Comparison of ENCODE assay signal across 9 cellular contexts in genomic region chr20:22453244-22454080, GRCh38.
A peak's percentile ranks its signal among the peaks of the same experiment; 100 is the strongest.
DNase-seq lines count a peak whose midpoint lies in the region; ATAC-seq and TF ChIP-seq lines count a peak whose summit lies in the region.
"Had no signal": no experiment of that assay in that cellular context is flagged by ENCODE, and none has a peak within 500 bp of the region (broad histone marks: within the 10 kb centered on the region; RNA-seq: fewer than 3 reads in every experiment).

No MANE protein-coding gene starts in this region.

- H3K4me3 ChIP-seq in Panc1 (ENCODE audit: low read depth in 2 of 2, low read length in 2 of 2) (no peak overlapping the region), fibroblast of villous mesenchyme (ENCODE audit: low read depth, low read length) (no peak overlapping the region), thoracic aorta (no peak overlapping the region)
- H3K4me3 ChIP-seq: BLaER1 treated with 17β-estradiol and CSF1 and Interleukin-3, amounts not matched to agents 10 nM and 100 nM had no signal

- ATAC-seq in Panc1: no peak
- ATAC-seq in thoracic aorta (ENCODE audit: insufficient number of reproducible peaks, low FRiP score, low read depth): no peak
- no peak for ATAC-seq in stimulated activated naive CD8-positive, alpha-beta T cell treated with anti-CD3 and anti-CD28 coated beads, Interleukin-15, Interleukin-2, amounts not matched to agents 100 U/mL and 50 U/mL, for 24 hours

- POLR2A ChIA-PET in Panc1 (lab: Charles Lee): no interaction called here

- TF ChIP-seq CTCF in Panc1 (IDR thresholded peaks at IDR 0.05) (peak; percentile 88), fibroblast of villous mesenchyme (IDR thresholded peaks at IDR 0.05; ENCODE audit: insufficient read depth, low read depth, low read length) (peak; percentile 69), thoracic aorta (IDR thresholded peaks at IDR 0.05) (peak; percentile 43)

- no peak overlapping the region for H3K27ac ChIP-seq in Panc1 (ENCODE audit: low read length)
- no peak overlapping the region for H3K27ac ChIP-seq in thoracic aorta
- H3K27ac ChIP-seq: BLaER1 treated with 17β-estradiol and CSF1 and Interleukin-3, amounts not matched to agents 10 nM and 100 nM had no signal

- in situ Hi-C loops in Panc1 (cut with HindIII; ENCODE audit: low pct_unique_long_range_greater_than_20kb, low sequenced_read_pairs): no loop called here

- DNase-seq in NCI-H82 (lab: John Stamatoyannopoulos, UW) (peak; percentile 56), NCI-H82 treated with DMSO at 0.1 percent for 48 hours (lab: John Stamatoyannopoulos, UW; ENCODE audit: unreplicated experiment) (no peak), Panc1 (ENCODE audit: low read depth, low spot score) (no peak), fibroblast of villous mesenchyme (ENCODE audit: low read depth) (peak; percentile 21), thoracic aorta (ENCODE audit: low spot score) (no peak), foreskin melanocyte (no peak), cerebellum (ENCODE audit: low spot score) (no peak)
- DNase-seq in stimulated activated naive CD8-positive, alpha-beta T cell treated with anti-CD3 and anti-CD28 coated beads, Interleukin-15, Interleukin-2, amounts not matched to agents 100 U/mL and 50 U/mL, for 24 hours: no peak

- H3K27me3 ChIP-seq in Panc1 (ENCODE audit: control insufficient read depth, insufficient read depth, low read length) (no peaks in the 10 kb centered on the region), thoracic aorta (replicated peaks; ENCODE audit: insufficient read depth) (no peaks in the 10 kb centered on the region)
- H3K27me3 ChIP-seq: BLaER1 treated with 17β-estradiol and CSF1 and Interleukin-3, amounts not matched to agents 10 nM and 100 nM had no signal

- H3K36me3 ChIP-seq in Panc1 (ENCODE audit: control insufficient read depth, insufficient read depth, low read length) (no peaks in the 10 kb centered on the region), thoracic aorta (no peaks in the 10 kb centered on the region)
- H3K36me3 ChIP-seq: BLaER1 treated with 17β-estradiol and CSF1 and Interleukin-3, amounts not matched to agents 10 nM and 100 nM had no signal

- H3K4me1 ChIP-seq in Panc1 (ENCODE audit: control insufficient read depth, insufficient read depth, low read length) (no peaks in the 10 kb centered on the region), thoracic aorta (ENCODE audit: control insufficient read depth in 1 of 2, low read depth in 2 of 2) (no peaks in the 10 kb centered on the region)

- BruUV-seq in Panc1 (replicated peaks; lab: Mats Ljungman, UMichigan): no TSS peak

- CTCF ChIA-PET in Panc1 (lab: Charles Lee): interaction anchor here (0.7 kb wide), 3 partner anchors 38 to 674 kb away, joined by 3 to 4 read pairs (median 3); no protein-coding TSS in a partner anchor

- H3K9me3 ChIP-seq in Panc1 (ENCODE audit: control insufficient read depth, insufficient read depth, low read depth, low read length) (no peaks in the 10 kb centered on the region), thoracic aorta (no peaks in the 10 kb centered on the region)
- H3K9me3 ChIP-seq: BLaER1 treated with 17β-estradiol and CSF1 and Interleukin-3, amounts not matched to agents 10 nM and 100 nM had no signal

- intact Hi-C loops in Panc1 (cut with micrococcal nuclease; ENCODE audit: unreplicated experiment): loop anchor here (5.0 to 10.0 kb wide), 3 partner anchors 111 to 231 kb away; partner anchors contain the start of gene FOXA2

Comparison
In these comparisons a context has a peak if more than half of its experiments do, and no peak if none do; other contexts are left out.
1. DNase-seq: peak in NCI-H82 (single experiment) and fibroblast of villous mesenchyme (single experiment); none in NCI-H82 treated with DMSO at 0.1 percent for 48 hours (single experiment), Panc1 (single experiment), thoracic aorta (single experiment), stimulated activated naive CD8-positive, alpha-beta T cell treated with anti-CD3 and anti-CD28 coated beads, Interleukin-15, Interleukin-2, amounts not matched to agents 100 U/mL and 50 U/mL, for 24 hours (single experiment), foreskin melanocyte (single experiment) and cerebellum (single experiment).
2. Peak in every context shown above with its lines, with median percentiles within 50 percentile points of each other: CTCF ChIP-seq.